ENCODE assay signal across 10 cellular contexts in genomic region chr12:28550757-28551381, GRCh38.
A peak's percentile ranks its signal among the peaks of the same experiment; 100 is the strongest.
DNase-seq lines count a peak whose midpoint lies in the region; ATAC-seq, FAIRE-seq and TF ChIP-seq lines count a peak whose summit lies in the region.
"Had no signal": no experiment of that assay in that cellular context is flagged by ENCODE, and none has a peak within 500 bp of the region (broad histone marks: within the 10 kb centered on the region; RNA-seq: fewer than 3 reads in every experiment).

No MANE protein-coding gene starts in this region.

- DNase-seq in Calu3: no peak
- peak; percentile 23 for DNase-seq in OCI-M1 (lab: John Stamatoyannopoulos, UW)
- DNase-seq in epithelial cell of proximal tubule (ENCODE audit: low read depth): peak; percentile 88
- DNase-seq in pons (ENCODE audit: low spot score): peak; percentile 8
- DNase-seq in activated CD4-positive, alpha-beta T cell treated with anti-CD3 and anti-CD28 coated beads, Interleukin-2, amount 50 U/mL, for 1 hour: no peak
- DNase-seq in HuH-7.5 (ENCODE audit: low spot score): no peak
- no peak for DNase-seq in GM19239 (ENCODE audit: insufficient read length, low spot score)
- DNase-seq: Caco-2 had no signal

- CTCF ChIA-PET in Calu3 (lab: Charles Lee): interaction anchor here (0.7 kb wide), 1 partner anchor 24 kb away, joined by 3 read pairs; no protein-coding TSS in a partner anchor

- BruUV-seq in Calu3 (replicated peaks; lab: Mats Ljungman, UMichigan): no TSS peak

- TF ChIP-seq CTCF in Calu3 (IDR thresholded peaks at IDR 0.05; ENCODE audit: unreplicated experiment) (no peak), epithelial cell of proximal tubule (conservative IDR thresholded peaks at IDR 0.05; ENCODE audit: low read depth, low read length) (no peak)

- no peak for FAIRE-seq in GM19239 (lab: Jason Lieb, UNC)
- FAIRE-seq: endometrium had no signal

- H3K36me3 Mint-ChIP-seq in Calu3 (ENCODE audit: insufficient read depth, unreplicated experiment): no peaks in the 10 kb centered on the region

- peak overlapping the region; percentile 32 for H3K27ac Mint-ChIP-seq in Calu3 (ENCODE audit: unreplicated experiment)

- H3K4me3 ChIP-seq in epithelial cell of proximal tubule (ENCODE audit: low read depth, low read length): no peak overlapping the region

- intact Hi-C loops in Calu3 (cut with micrococcal nuclease; ENCODE audit: unreplicated experiment): no loop called here

- H3K4me1 Mint-ChIP-seq in Calu3 (ENCODE audit: low read depth, unreplicated experiment): peaks cover 10% of the 10 kb centered on the region

- H3K4me3 Mint-ChIP-seq in Calu3 (ENCODE audit: low read depth, unreplicated experiment): no peak overlapping the region

- no peaks in the 10 kb centered on the region for H3K9me3 Mint-ChIP-seq in Calu3 (ENCODE audit: low read depth, unreplicated experiment)

- ATAC-seq in GM19397 (IDR thresholded peaks at IDR 0.05; ENCODE audit: unreplicated experiment): no peak

- no peaks in the 10 kb centered on the region for H3K27me3 Mint-ChIP-seq in Calu3 (ENCODE audit: unreplicated experiment)

Comparison
In these comparisons a context has a peak if more than half of its experiments do, and no peak if none do; other contexts are left out.
1. DNase-seq: peak in OCI-M1 (single experiment), epithelial cell of proximal tubule (single experiment) and pons (single experiment); none in Calu3 (single experiment), activated CD4-positive, alpha-beta T cell treated with anti-CD3 and anti-CD28 coated beads, Interleukin-2, amount 50 U/mL, for 1 hour (single experiment), HuH-7.5 (single experiment) and GM19239 (single experiment).